8 cellular contexts compared by ENCODE assay signal in genomic region chr16:22189473-22190168, GRCh38. TPM values are rescaled to one million over a fixed set of nuclear protein-coding genes. Genes with fewer than 3 reads are reported as not detected.
DNase-seq lines count a peak whose midpoint lies in the region; ATAC-seq, FAIRE-seq and TF ChIP-seq lines count a peak whose summit lies in the region.

No MANE protein-coding gene starts in this region.

- H3K9ac ChIP-seq in ES-I3 (ENCODE audit: low read depth, low read length) (peak overlapping the region; percentile 77; the same call in 1 of the 2 replicates), kidney (ENCODE audit: low read length in 2 of 2) (peak overlapping the region; percentile 7 to 19)

- H3K9me3 ChIP-seq in ES-I3 (ENCODE audit: control insufficient read depth, insufficient read depth, low read length), result no peaks in the 10 kb centered on the region
- H3K9me3 ChIP-seq in kidney (ENCODE audit: control insufficient read depth in 1 of 2, low read length in 2 of 2), result no peaks in the 10 kb centered on the region

- ATAC-seq in HG02763 (IDR thresholded peaks at IDR 0.05; ENCODE audit: unreplicated experiment) (peak; percentile 9), GM18511 (IDR thresholded peaks at IDR 0.05; ENCODE audit: unreplicated experiment) (no peak)

- H3K4me1 ChIP-seq in ES-I3 (ENCODE audit: insufficient read depth, low read length) (peaks cover 12% of the 10 kb centered on the region; the same call in 1 of the 2 replicates), kidney (ENCODE audit: control insufficient read depth in 1 of 2, insufficient read depth in 1 of 2, low read depth in 1 of 2, low read length in 2 of 2) (peaks cover 8 to 26% of the 10 kb centered on the region in 2 donors)

- peak; percentile 96 for DNase-seq in SK-N-DZ (ENCODE audit: low spot score)
- peak; percentile 27 for DNase-seq in astrocyte of the hippocampus (ENCODE audit: low read depth, low spot score)
- peak; percentile 87 for DNase-seq in kidney
- peak; percentile 92 for DNase-seq in stimulated activated CD4-positive, alpha-beta T cell treated with anti-CD3 and anti-CD28 coated beads, Interleukin-2, amount 100 ng/mL, for 4 hours (ENCODE audit: low read depth)
- DNase-seq in 8988T, result no peak

- H3K27ac ChIP-seq in kidney (ENCODE audit: low read depth in 2 of 2, low read length in 2 of 2), result peak overlapping the region; percentile 86 to 99

- H3K36me3 ChIP-seq in ES-I3 (ENCODE audit: insufficient read depth, low read length) (no peaks in the 10 kb centered on the region), kidney (ENCODE audit: control insufficient read depth in 1 of 2, insufficient read depth in 2 of 2, low read length in 2 of 2) (no peaks in the 10 kb centered on the region)

- no peak for FAIRE-seq in kidney (lab: Jason Lieb, UNC)

- peak overlapping the region; percentile 29 to 70 for H3K4me3 ChIP-seq in kidney (ENCODE audit: low read length in 2 of 2)

- intact Hi-C loops in kidney (cut with DNase I), result loop anchor here (5.0 kb wide), 1 partner anchor 187 kb away; the partner anchor contains the start of gene PDZD9

- no peak for TF ChIP-seq CTCF in kidney (IDR thresholded peaks at IDR 0.05; ENCODE audit: borderline replicate concordance, extremely low read depth, insufficient read depth)

RNA-seq across cellular contexts. Expression of gene EEF2K, which starts 16.5 kb away (rescaled TPM):
- 17.2 and 21.1 TPM in 2 replicates for polyA plus RNA-seq in SK-N-DZ (2014; cell fraction: cytosol; rRNA removed)
- 13.8 and 15.2 TPM in 2 replicates for polyA plus RNA-seq in SK-N-DZ (2014; cell fraction: nucleus; rRNA removed)
- total RNA-seq in kidney, result 28.1 TPM
- polyA plus RNA-seq in kidney (ENCODE audit: insufficient read depth, low read depth, low replicate concordance), result 2.8 TPM

RNA-seq across cellular contexts. Expression of gene SDR42E2, which starts 27.3 kb away (rescaled TPM):
- polyA plus RNA-seq in SK-N-DZ (2014; cell fraction: cytosol; rRNA removed), result not detected in 2 replicates
- polyA plus RNA-seq in SK-N-DZ (2014; cell fraction: nucleus; rRNA removed), result not detected in 2 replicates
- total RNA-seq in kidney, result not detected
- not detected for polyA plus RNA-seq in kidney (ENCODE audit: insufficient read depth, low read depth, low replicate concordance)
